Comparison of ENCODE assay signal across 9 cellular contexts in genomic region chr5:67657055-67657454, GRCh38.
"Had no signal": no experiment of that assay in that cellular context is flagged by ENCODE, and none has a peak within 500 bp of the region (broad histone marks: within the 10 kb centered on the region; RNA-seq: fewer than 3 reads in every experiment).

No MANE protein-coding gene starts in this region.

- DNase-seq: GM23248, GOT3, H7, HFFc6, IMR-90, KBM-7 had no signal

- H3K4me1 ChIP-seq: HAP-1 had no signal

- H3K9me3 ChIP-seq: HAP-1 had no signal

- H3K4me3 ChIP-seq: GM23248, HAP-1 had no signal

- H3K27ac ChIP-seq: GM23248 had no signal

- H3K36me3 ChIP-seq: HAP-1 had no signal

- H2AFZ ChIP-seq: GM23248 had no signal

- H3K9ac ChIP-seq: GM23248 had no signal

- ATAC-seq: HCT116 had no signal

- FAIRE-seq: HTR-8/SVneo had no signal
